In the genomic region with DNA sequence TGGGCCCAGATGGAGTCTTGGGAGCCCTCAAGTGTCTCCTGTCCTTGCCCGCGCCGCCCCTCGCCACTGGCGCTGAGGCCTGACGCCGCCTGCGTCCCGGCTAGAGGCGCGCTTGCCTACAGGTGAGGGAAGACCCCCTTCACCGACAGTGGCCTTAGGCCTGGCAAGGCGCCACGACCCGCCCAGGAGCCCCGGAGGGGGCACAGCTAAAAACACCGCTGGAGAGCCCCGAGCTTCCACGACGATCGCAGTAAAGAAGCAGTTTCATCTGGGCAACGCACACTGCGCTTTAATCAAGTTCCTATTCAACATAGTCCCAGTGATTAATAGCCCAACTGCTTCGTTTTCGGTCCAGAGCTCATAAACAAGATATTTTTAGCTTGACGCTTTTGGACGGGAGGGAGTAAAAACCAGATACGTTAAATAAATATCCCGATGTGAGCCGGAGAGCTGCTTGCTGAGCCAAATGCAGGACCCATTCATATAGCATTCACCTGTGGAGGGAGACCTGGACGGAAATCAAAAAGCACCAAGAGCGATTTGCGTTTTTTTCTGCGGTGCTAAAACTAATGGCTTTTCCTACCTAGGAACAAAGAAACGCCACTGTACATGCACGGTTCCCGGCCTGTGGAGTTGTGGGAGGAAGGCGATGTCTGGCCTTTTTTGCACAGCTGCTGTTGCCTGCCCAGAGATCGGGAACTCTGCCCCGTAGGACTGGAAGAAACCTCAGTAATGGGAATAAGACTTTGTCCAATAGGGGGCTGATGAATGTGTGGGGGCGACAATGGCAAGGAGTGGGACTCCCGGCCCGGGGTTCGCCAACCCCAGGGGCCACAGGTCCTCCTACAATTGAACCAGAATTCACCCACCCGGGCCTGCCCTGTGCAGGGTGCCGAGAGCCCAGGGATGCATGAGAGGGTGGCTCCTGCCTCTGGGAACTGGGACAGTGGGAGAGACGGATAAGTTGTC, we compare ENCODE assay signal across 9 cellular contexts. TPM values are rescaled to one million over a fixed set of nuclear protein-coding genes. Genes with fewer than 3 reads are reported as not detected.
DNase-seq lines count a peak whose midpoint lies in the region; ATAC-seq and TF ChIP-seq lines count a peak whose summit lies in the region.
"Had no signal": no experiment of that assay in that cellular context is flagged by ENCODE, and none has a peak within 500 bp of the region (broad histone marks: within the 10 kb centered on the region; RNA-seq: fewer than 3 reads in every experiment).

No MANE protein-coding gene starts in this region.

- no peaks in the 10 kb centered on the region for H3K9me2 ChIP-seq in PC-9 (ENCODE audit: insufficient read depth)

- H2AFZ ChIP-seq in PC-9 = no peak overlapping the region
- H2AFZ ChIP-seq in osteoblast (ENCODE audit: low read length) = no peak overlapping the region

- H3K9ac ChIP-seq in BLaER1 = peak overlapping the region; percentile 88

- intact Hi-C loops in PC-9 (cut with micrococcal nuclease; ENCODE audit: unreplicated experiment) = loop anchor here (2.0 to 10.0 kb wide), 3 partner anchors 61 to 129 kb away; no protein-coding TSS in a partner anchor
- intact Hi-C loops in left ventricle myocardium inferior (cut with micrococcal nuclease) = no loop called here

- H3K4me2 ChIP-seq in BLaER1 = peak overlapping the region; percentile 99
- H3K4me2 ChIP-seq in PC-9 = peak overlapping the region; percentile 90; the same call in 1 of the 2 replicates
- peak overlapping the region; percentile 78 for H3K4me2 ChIP-seq in osteoblast (ENCODE audit: insufficient read depth, low read length)

- H3K36me3 ChIP-seq in BLaER1 (no peaks in the 10 kb centered on the region), PC-9 (ENCODE audit: low read depth) (no peaks in the 10 kb centered on the region), left ventricle myocardium inferior (no peaks in the 10 kb centered on the region), osteoblast (ENCODE audit: insufficient read depth, low read length) (no peaks in the 10 kb centered on the region)

- H3K9me3 ChIP-seq in BLaER1 (no peaks in the 10 kb centered on the region), PC-9 (ENCODE audit: insufficient read depth, low read depth) (no peaks in the 10 kb centered on the region), left ventricle myocardium inferior (replicated peaks) (no peaks in the 10 kb centered on the region), osteoblast (ENCODE audit: low read depth, low read length) (no peaks in the 10 kb centered on the region)

- H3K27me3 ChIP-seq in BLaER1 = peaks cover 54% of the 10 kb centered on the region
- H3K27me3 ChIP-seq in PC-9 (ENCODE audit: insufficient read depth, low read depth) = no peaks in the 10 kb centered on the region
- H3K27me3 ChIP-seq in left ventricle myocardium inferior (ENCODE audit: low read depth) = peaks cover 48% of the 10 kb centered on the region
- peaks cover 46% of the 10 kb centered on the region for H3K27me3 ChIP-seq in osteoblast (ENCODE audit: insufficient read depth, low read length)

- POLR2A ChIA-PET in PC-9 (lab: Charles Lee; ENCODE audit: unreplicated experiment) = no interaction called here

- CTCF ChIA-PET in PC-9 (lab: Charles Lee) = interaction anchor here (0.6 kb wide), 1 partner anchor 126 kb away, joined by 4 read pairs; no protein-coding TSS in a partner anchor

- H3K27ac ChIP-seq in BLaER1 = peak overlapping the region; percentile 87
- no peak overlapping the region for H3K27ac ChIP-seq in PC-9
- H3K27ac ChIP-seq in left ventricle myocardium inferior (replicated peaks) = peak overlapping the region; percentile 67
- H3K27ac ChIP-seq in osteoblast (ENCODE audit: low read depth, low read length) = no peak overlapping the region

- 0 out of 2 replicates have a peak, but pooled peaks cover 6% of the 10 kb centered on the region for H3K79me2 ChIP-seq in PC-9 (ENCODE audit: low read depth)
- no peaks in the 10 kb centered on the region for H3K79me2 ChIP-seq in osteoblast (ENCODE audit: insufficient read depth, low read length)

- TSS peak; percentile 56 for BruUV-seq in PC-9 (replicated peaks; lab: Mats Ljungman, UMichigan)

- H3K4me3 ChIP-seq in BLaER1 (peak overlapping the region; percentile 88), PC-9 (no peak overlapping the region), left ventricle myocardium inferior (peak overlapping the region; percentile 87), osteoblast (ENCODE audit: insufficient read depth, low read length) (peak overlapping the region; percentile 76)

- TF ChIP-seq CTCF in PC-9 (conservative IDR thresholded peaks at IDR 0.05) (no peak), left ventricle myocardium inferior (IDR thresholded peaks at IDR 0.05; ENCODE audit: borderline replicate concordance) (no peak), osteoblast (IDR thresholded peaks at IDR 0.05; ENCODE audit: extremely low read depth, low read depth, low read length) (no peak)

- ATAC-seq in HG02763 (IDR thresholded peaks at IDR 0.05; ENCODE audit: unreplicated experiment) (no peak), GM19467 (IDR thresholded peaks at IDR 0.05; ENCODE audit: unreplicated experiment) (no peak)

- H4K20me1 ChIP-seq in BLaER1 (peaks cover 30% of the 10 kb centered on the region), PC-9 (ENCODE audit: insufficient read depth) (no peaks in the 10 kb centered on the region), osteoblast (ENCODE audit: insufficient read depth, low read length) (no peaks in the 10 kb centered on the region)

- no peaks in the 10 kb centered on the region for H3F3A ChIP-seq in PC-9 (ENCODE audit: insufficient read depth, low read depth)

- H3K4me1 ChIP-seq in BLaER1 (peaks cover 36% of the 10 kb centered on the region), PC-9 (replicated peaks; ENCODE audit: insufficient read depth) (peaks cover 23% of the 10 kb centered on the region), left ventricle myocardium inferior (peaks cover 34% of the 10 kb centered on the region), osteoblast (ENCODE audit: insufficient read depth, low read length) (peaks cover 4% of the 10 kb centered on the region)

- no peak for DNase-seq in PC-9
- DNase-seq in left ventricle myocardium inferior = no peak
- peak; percentile 87 for DNase-seq in osteoblast (ENCODE audit: insufficient read length, low spot score, missing footprints)
- no peak for DNase-seq in HuH-7.5 (ENCODE audit: low spot score)
- no peak for DNase-seq in midbrain (lab: John Stamatoyannopoulos, UW)
- DNase-seq: nucleus accumbens had no signal

RNA-seq across cellular contexts. Expression of gene CEBPA, which starts 1.7 kb away (rescaled TPM):
- total RNA-seq in PC-9 (2021) (8.9 and 9.2 TPM in 2 replicates), left ventricle myocardium inferior (1.7 TPM), osteoblast (3.6 and 5.0 TPM in 2 replicates)

Comparison
In these comparisons a context has a peak if more than half of its experiments do, and no peak if none do; other contexts are left out.
1. H3K27ac ChIP-seq: peak in BLaER1 (single experiment) and left ventricle myocardium inferior (single experiment); none in PC-9 (single experiment) and osteoblast (single experiment).
2. Peak in every context shown above with its lines, with median percentiles within 50 percentile points of each other: H3K4me2 ChIP-seq.